ENCODE assay signal across 8 cellular contexts in genomic region chr13:94712812-94713555, GRCh38. TPM values are rescaled to one million over a fixed set of nuclear protein-coding genes. Genes with fewer than 3 reads are reported as not detected.
DNase-seq lines count a peak whose midpoint lies in the region; ATAC-seq and TF ChIP-seq lines count a peak whose summit lies in the region.

No MANE protein-coding gene starts in this region.

- peaks cover 77% of the 10 kb centered on the region for H3K27me3 Mint-ChIP-seq in activated CD4-positive, alpha-beta T cell treated with anti-CD3 and anti-CD28 coated beads, Interleukin-2, amount 10 ng/mL, durations not matched to agents 24 days and 14 days

- peaks cover 17% of the 10 kb centered on the region for H3K27me3 ChIP-seq in parathyroid adenoma (ENCODE audit: control insufficient read depth, insufficient read depth, low read length)

- no peak overlapping the region for H2AFZ ChIP-seq in parathyroid adenoma

- no peaks in the 10 kb centered on the region for H3K36me3 ChIP-seq in parathyroid adenoma (ENCODE audit: control insufficient read depth, insufficient read depth, low read length)

- H3K79me2 ChIP-seq in parathyroid adenoma = no peaks in the 10 kb centered on the region

- H3K9ac ChIP-seq in parathyroid adenoma = no peak overlapping the region

- no peaks in the 10 kb centered on the region for H3K4me1 ChIP-seq in parathyroid adenoma

- no peak for TF ChIP-seq CTCF in foreskin fibroblast (IDR thresholded peaks at IDR 0.05; ENCODE audit: low read depth, low read length)
- TF ChIP-seq CTCF in parathyroid adenoma (IDR thresholded peaks at IDR 0.05) = no peak

- no peak overlapping the region for H3K27ac ChIP-seq in parathyroid adenoma

- peaks cover 3% of the 10 kb centered on the region for H3K36me3 Mint-ChIP-seq in activated CD4-positive, alpha-beta T cell treated with anti-CD3 and anti-CD28 coated beads, Interleukin-2, amount 10 ng/mL, durations not matched to agents 24 days and 14 days (ENCODE audit: low read depth)

- intact Hi-C loops in activated CD4-positive, alpha-beta T cell treated with anti-CD3 and anti-CD28 coated beads, Interleukin-2, amount 10 ng/mL, durations not matched to agents 24 days and 14 days (cut with micrococcal nuclease) = loop anchor here (5.0 to 10.0 kb wide), 2 partner anchors 692 to 929 kb away; partner anchors contain the start of gene DZIP1

- peak overlapping the region; percentile 54 for H3K4me2 ChIP-seq in parathyroid adenoma (ENCODE audit: low read length)

- no peak overlapping the region for H3K4me3 ChIP-seq in foreskin fibroblast (ENCODE audit: low read depth in 1 of 2, low read length in 2 of 2)
- H3K4me3 ChIP-seq in parathyroid adenoma (ENCODE audit: low read depth, low read length) = no peak overlapping the region

- peak; percentile 63 for DNase-seq in activated CD4-positive, alpha-beta T cell treated with anti-CD3 and anti-CD28 coated beads, Interleukin-2, amount 10 ng/mL, durations not matched to agents 24 days and 14 days
- DNase-seq in activated CD4-positive, alpha-beta T cell treated with anti-CD3 and anti-CD28 coated beads for 1 hour = no peak
- peak; percentile 74 to 82 for DNase-seq in foreskin fibroblast
- no peak for DNase-seq in midbrain (lab: John Stamatoyannopoulos, UW)
- DNase-seq in NCI-H128 (lab: John Stamatoyannopoulos, UW; ENCODE audit: unreplicated experiment) = no peak

- peaks cover 8% of the 10 kb centered on the region for H3K4me1 Mint-ChIP-seq in activated CD4-positive, alpha-beta T cell treated with anti-CD3 and anti-CD28 coated beads, Interleukin-2, amount 10 ng/mL, durations not matched to agents 24 days and 14 days

- H3K4me3 Mint-ChIP-seq in activated CD4-positive, alpha-beta T cell treated with anti-CD3 and anti-CD28 coated beads, Interleukin-2, amount 10 ng/mL, durations not matched to agents 24 days and 14 days = peak overlapping the region; percentile 74

- no peak overlapping the region for H3K27ac Mint-ChIP-seq in activated CD4-positive, alpha-beta T cell treated with anti-CD3 and anti-CD28 coated beads, Interleukin-2, amount 10 ng/mL, durations not matched to agents 24 days and 14 days

- H3K9me3 Mint-ChIP-seq in activated CD4-positive, alpha-beta T cell treated with anti-CD3 and anti-CD28 coated beads, Interleukin-2, amount 10 ng/mL, durations not matched to agents 24 days and 14 days = peaks cover 9% of the 10 kb centered on the region

- peak; percentile 82 for ATAC-seq in SK-N-SH treated with all-trans-retinoic acid at 6 μM for 48 hours
- ATAC-seq in HG02678 (IDR thresholded peaks at IDR 0.05; ENCODE audit: unreplicated experiment) = no peak

- no peaks in the 10 kb centered on the region for H3K9me3 ChIP-seq in parathyroid adenoma (ENCODE audit: control insufficient read depth, low read length)

TF ChIP-seq in SK-N-SH treated with all-trans-retinoic acid at 6 μM for 48 hours, 23 proteins besides CTCF, POLR2A, EP300 and RAD21:
- TF ChIP-seq ARNTL (CRISPR knock-in tag; IDR thresholded peaks at IDR 0.05; ENCODE audit: borderline replicate concordance, low read depth) (no peak), ZNF70 (CRISPR knock-in tag; IDR thresholded peaks at IDR 0.05) (no peak), ESRRG (CRISPR knock-in tag; IDR thresholded peaks at IDR 0.05) (no peak), TOX (CRISPR knock-in tag; IDR thresholded peaks at IDR 0.05; ENCODE audit: borderline replicate concordance) (no peak)

RNA-seq across cellular contexts. Expression of gene SOX21, which starts 0.6 kb away (rescaled TPM):
- not detected in 2 replicates for total RNA-seq in activated CD4-positive, alpha-beta T cell treated with anti-CD3 and anti-CD28 coated beads, Interleukin-2, amount 10 ng/mL, durations not matched to agents 24 days and 14 days

Comparison
In these comparisons a context has a peak if more than half of its experiments do, and no peak if none do; other contexts are left out.
1. DNase-seq: peak in activated CD4-positive, alpha-beta T cell treated with anti-CD3 and anti-CD28 coated beads, Interleukin-2, amount 10 ng/mL, durations not matched to agents 24 days and 14 days (single experiment) and foreskin fibroblast (2 of 2); none in activated CD4-positive, alpha-beta T cell treated with anti-CD3 and anti-CD28 coated beads for 1 hour (single experiment), midbrain (single experiment) and NCI-H128 (single experiment).